ENCODE assay signal across 8 cellular contexts in the genomic region with DNA sequence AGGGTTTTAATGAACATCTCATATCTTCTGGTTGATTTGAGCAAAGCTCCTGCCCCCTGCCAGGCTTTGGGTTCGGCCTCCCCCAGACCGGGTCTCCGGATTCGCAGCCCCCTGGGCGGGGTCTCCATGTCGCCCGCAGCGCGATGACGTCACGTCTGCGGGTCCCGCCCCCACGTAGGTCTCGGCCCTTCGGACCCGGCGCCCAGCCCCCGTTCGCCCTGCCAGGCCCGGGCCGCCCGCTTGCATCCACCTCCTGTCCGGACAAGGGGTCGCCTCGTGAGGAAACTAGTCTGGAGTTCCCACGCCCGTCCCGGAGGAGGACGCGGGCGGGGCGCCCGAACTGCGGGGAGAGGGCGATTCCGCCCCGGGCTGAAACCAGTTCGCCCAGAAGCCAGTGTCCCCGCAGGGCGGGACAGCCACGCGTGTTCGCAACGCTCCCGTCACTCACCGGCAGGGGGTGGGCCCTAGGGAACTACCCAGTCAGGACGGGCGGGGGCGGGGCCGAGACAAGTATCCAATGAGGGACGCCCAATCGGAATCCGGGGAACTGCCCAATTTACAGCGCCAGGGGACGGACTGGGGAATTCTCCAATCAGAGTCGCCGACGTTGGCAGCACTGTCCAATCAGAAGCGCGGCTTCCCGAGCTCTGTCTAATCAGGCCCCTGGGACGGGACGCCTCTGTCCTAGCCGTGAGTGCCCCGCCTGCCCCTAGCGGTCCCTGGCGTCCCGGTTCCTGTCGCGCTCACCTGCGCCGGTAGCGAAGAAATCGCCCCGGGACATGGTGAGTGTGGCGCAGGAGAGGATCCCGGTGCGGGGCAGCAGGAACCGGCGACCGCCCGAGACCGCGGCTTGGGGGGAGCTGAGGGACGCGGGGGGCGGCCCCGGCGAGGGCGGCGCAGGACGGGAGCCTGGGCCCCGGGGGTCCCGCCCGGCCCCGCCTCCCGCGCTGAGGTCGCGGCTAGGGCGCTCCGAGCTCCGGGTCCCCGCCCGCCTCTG. TPM values are rescaled to one million over a fixed set of nuclear protein-coding genes. Genes with fewer than 3 reads are reported as not detected.
DNase-seq lines count a peak whose midpoint lies in the region; ATAC-seq and TF ChIP-seq lines count a peak whose summit lies in the region.

A gene (plus strand): TSS at position 682 of the 997 bp plus-strand sequence. CDS start 98 bp downstream, at position 780.

- peaks cover 0 to 13% (median 9%) of the 10 kb centered on the region in 4 donors for H3K4me1 ChIP-seq in Peyer's patch
- H3K4me1 ChIP-seq in esophagus squamous epithelium = peaks cover 0 to 23% (median 8%) of the 10 kb centered on the region in 3 donors
- peaks cover 4 to 15% of the 10 kb centered on the region in 2 donors for H3K4me1 ChIP-seq in muscle layer of duodenum (ENCODE audit: control insufficient read depth in 1 of 2, insufficient read depth in 2 of 2, low read length in 2 of 2)

- peak within 1 kb of the TSS; percentile 90 to 95 (median 91) for H3K27ac Mint-ChIP-seq in IgD-negative memory B cell

- H3K27me3 Mint-ChIP-seq in IgD-negative memory B cell = no peaks in the 10 kb centered on the region

- peaks cover 0 to 8% (median 7%) of the 10 kb centered on the region in 3 donors for H3K9me3 Mint-ChIP-seq in IgD-negative memory B cell

- TF ChIP-seq CTCF in Peyer's patch (IDR thresholded peaks at IDR 0.05) (peak; percentile 57 to 79 (median 70)), esophagus squamous epithelium (IDR thresholded peaks at IDR 0.05) (peak; percentile 31 to 78 (median 59))

- H3K27ac ChIP-seq in Peyer's patch = peak within 1 kb of the TSS; percentile 81 to 88 (median 86)
- peak within 1 kb of the TSS; percentile 89 to 96 (median 93) for H3K27ac ChIP-seq in esophagus squamous epithelium
- peak within 1 kb of the TSS; percentile 60 for H3K27ac ChIP-seq in muscle layer of duodenum (ENCODE audit: low read length)

- DNase-seq in DMS53 (lab: John Stamatoyannopoulos, UW) (peak; percentile 98), Peyer's patch (peak; percentile 98 to 100 (median 100)), activated T-helper 1 cell treated with Interleukin-2 at 50 U/mL for 16 hours (ENCODE audit: low read depth) (peak; percentile 97), esophagus squamous epithelium (lab: John Stamatoyannopoulos, UW) (peak; percentile 98)
- peak; percentile 96 for DNase-seq in stimulated activated CD8-positive, alpha-beta memory T cell treated with anti-CD3 and anti-CD28 coated beads, Interleukin-7, amount 100 ng/mL, for 24 hours (ENCODE audit: low read depth)

- H3K27me3 ChIP-seq in Peyer's patch (no peaks in the 10 kb centered on the region), esophagus squamous epithelium (no peaks in the 10 kb centered on the region), muscle layer of duodenum (ENCODE audit: low read depth, low read length) (no peaks in the 10 kb centered on the region)

- H3K36me3 ChIP-seq in Peyer's patch (no peaks in the 10 kb centered on the region), esophagus squamous epithelium (peaks cover 0 to 13% (median 0%) of the 10 kb centered on the region in 3 donors), muscle layer of duodenum (ENCODE audit: control insufficient read depth in 1 of 2, insufficient read depth in 2 of 2, low read length in 2 of 2) (peaks cover 4 to 23% of the 10 kb centered on the region in 2 donors)

- peak; percentile 90 for ATAC-seq in GM21529 (IDR thresholded peaks at IDR 0.05; ENCODE audit: unreplicated experiment)

- H3K9me3 ChIP-seq in Peyer's patch = peaks cover 0 to 15% (median 0%) of the 10 kb centered on the region in 4 donors
- H3K9me3 ChIP-seq in esophagus squamous epithelium = peaks cover 0 to 27% (median 12%) of the 10 kb centered on the region in 3 donors
- peaks cover 6 to 23% of the 10 kb centered on the region in 2 donors for H3K9me3 ChIP-seq in muscle layer of duodenum (ENCODE audit: control insufficient read depth in 1 of 2, low read length in 2 of 2)

- H3K4me3 ChIP-seq in Peyer's patch = peak within 1 kb of the TSS; percentile 65 to 99 (median 90)
- H3K4me3 ChIP-seq in esophagus squamous epithelium = peak within 1 kb of the TSS; percentile 79 to 95 (median 85)
- peak within 1 kb of the TSS; percentile 70 to 87 for H3K4me3 ChIP-seq in muscle layer of duodenum (ENCODE audit: low read depth in 1 of 2, low read length in 2 of 2)

- H3K36me3 Mint-ChIP-seq in IgD-negative memory B cell = peaks cover 17% of the 10 kb centered on the region

- peak within 1 kb of the TSS; percentile 92 to 99 (median 97) for H3K4me3 Mint-ChIP-seq in IgD-negative memory B cell

- peaks cover 10 to 17% (median 12%) of the 10 kb centered on the region in 3 donors for H3K4me1 Mint-ChIP-seq in IgD-negative memory B cell

- peak; percentile 15 to 28 for TF ChIP-seq POLR2A in Peyer's patch (IDR thresholded peaks at IDR 0.05)
- TF ChIP-seq POLR2A in esophagus squamous epithelium (IDR thresholded peaks at IDR 0.05) = peak in 2 of 4 donors; percentile 6 to 62

- WGBS in esophagus squamous epithelium, 2 donors = 0 to 1% methylated on average over 2 to 16 of the region's 106 CpGs

- intact Hi-C loops in esophagus squamous epithelium (cut with DNase I) = no loop called here

RNA-seq across cellular contexts. Expression of the gene that starts here (rescaled TPM):
- 6.3 TPM for polyA plus RNA-seq in IgD-negative memory B cell
- total RNA-seq in Peyer's patch (1 to 10 TPM; 4.4 to 5.8 (median 4.4) TPM), esophagus squamous epithelium (1 to 10 TPM; 2.0 to 4.4 (median 2.4) TPM)

Comparison
In these comparisons a context has a peak if more than half of its experiments do, and no peak if none do; other contexts are left out.
1. Peak in every context shown above with its lines: DNase-seq, ATAC-seq, H3K4me3 ChIP-seq and H3K27ac ChIP-seq.